In genomic region chr2:219737270-219737691, GRCh38 we compare ENCODE assay signal across 8 cellular contexts.
DNase-seq lines count a peak whose midpoint lies in the region; ATAC-seq and TF ChIP-seq lines count a peak whose summit lies in the region.

No MANE protein-coding gene starts in this region.

- ATAC-seq in HG03095 (IDR thresholded peaks at IDR 0.05; ENCODE audit: unreplicated experiment), result no peak
- ATAC-seq in GM18517 (IDR thresholded peaks at IDR 0.05; ENCODE audit: unreplicated experiment), result no peak

- DNase-seq in COLO668 (lab: John Stamatoyannopoulos, UW; ENCODE audit: unreplicated experiment) (peak; percentile 10), astrocyte of the hippocampus (ENCODE audit: low read depth, low spot score) (peak; percentile 57), kidney tubule cell (ENCODE audit: low spot score) (peak; percentile 12), NCI-H1105 treated with DMSO at 0.1 percent for 48 hours (lab: John Stamatoyannopoulos, UW) (no peak), HUDEP-2 (lab: John Stamatoyannopoulos, UW; ENCODE audit: unreplicated experiment in 76 of 76) (no peak)

- peak; percentile 52 for TF ChIP-seq CTCF in LNCAP (IDR thresholded peaks at IDR 0.05)

Comparison
In these comparisons a context has a peak if more than half of its experiments do, and no peak if none do; other contexts are left out.
1. DNase-seq: peak in COLO668 (single experiment), astrocyte of the hippocampus (single experiment) and kidney tubule cell (single experiment); none in NCI-H1105 treated with DMSO at 0.1 percent for 48 hours (single experiment) and HUDEP-2 (0 of 76).